ENCODE assay signal across 8 cellular contexts in the genomic region with DNA sequence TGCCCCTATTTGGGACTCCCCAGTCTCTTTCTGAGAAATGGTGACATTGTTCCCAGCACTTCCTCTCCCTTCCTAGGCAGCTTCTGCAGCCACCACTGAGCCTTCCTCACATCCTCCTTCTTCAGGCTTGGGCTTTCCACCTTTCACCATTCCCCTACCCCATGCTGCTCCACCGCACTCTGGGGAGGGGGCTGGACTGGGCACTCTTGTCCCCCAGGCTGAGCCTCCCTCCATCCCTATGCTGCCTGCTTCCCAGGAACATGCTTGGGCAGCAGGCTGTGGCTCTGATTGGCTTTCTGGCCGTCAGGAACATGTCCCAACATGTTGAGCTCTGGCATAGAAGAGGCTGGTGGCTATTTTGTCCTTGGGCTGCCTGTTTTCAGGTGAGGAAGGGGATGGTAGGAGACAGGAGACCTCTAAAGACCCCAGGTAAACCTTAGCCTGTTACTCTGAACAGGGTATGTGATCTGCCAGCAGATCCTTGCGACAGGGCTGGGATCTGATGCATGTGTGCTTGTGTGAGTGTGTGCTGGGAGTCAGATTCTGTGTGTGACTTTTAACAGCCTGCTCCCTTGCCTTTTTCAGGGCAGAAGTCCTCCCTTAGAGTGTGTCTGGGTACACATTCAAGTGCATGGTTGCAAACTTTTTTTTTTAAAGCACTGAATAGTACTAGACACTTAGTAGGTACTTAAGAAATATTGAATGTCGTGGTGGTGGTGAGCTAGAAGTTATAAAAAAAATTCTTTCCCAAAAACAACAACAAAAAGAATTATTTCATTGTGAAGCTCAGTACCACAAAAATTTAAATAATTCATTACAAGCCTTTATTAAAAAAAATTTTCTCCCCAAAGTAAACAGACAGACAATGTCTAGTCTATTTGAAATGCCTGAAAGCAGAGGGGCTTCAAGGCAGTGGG. TPM values are rescaled to one million over a fixed set of nuclear protein-coding genes. Genes with fewer than 3 reads are reported as not detected.
A peak's percentile ranks its signal among the peaks of the same experiment; 100 is the strongest.
DNase-seq lines count a peak whose midpoint lies in the region; ATAC-seq and TF ChIP-seq lines count a peak whose summit lies in the region.

No MANE protein-coding gene starts in this region.

- TF ChIP-seq POLR2A in prostate gland (IDR thresholded peaks at IDR 0.05): no peak

- peak overlapping the region; percentile 89 to 92 for H3K27ac ChIP-seq in prostate gland
- H3K27ac ChIP-seq in CD8-positive, alpha-beta memory T cell (ENCODE audit: low read depth, low read length): no peak overlapping the region

- DNase-seq in GM12865 (ENCODE audit: low read depth) (peak; percentile 60), NCI-H345 (lab: John Stamatoyannopoulos, UW) (peak; percentile 60), dermis blood vessel endothelial cell (peak; percentile 55), prostate gland (ENCODE audit: low spot score) (peak; percentile 23), GOT3 (lab: John Stamatoyannopoulos, UW) (no peak)
- DNase-seq in CD8-positive, alpha-beta memory T cell: no peak

- H3K4me1 Mint-ChIP-seq in CD8-positive, alpha-beta memory T cell: peaks cover 21 to 27% (median 25%) of the 10 kb centered on the region in 3 donors

- ATAC-seq in HG02763 (IDR thresholded peaks at IDR 0.05; ENCODE audit: unreplicated experiment) (no peak), GM21526 (IDR thresholded peaks at IDR 0.05; ENCODE audit: low FRiP score, unreplicated experiment) (no peak)

- intact Hi-C loops in prostate gland (cut with DNase I): no loop called here

- H3K9me3 Mint-ChIP-seq in CD8-positive, alpha-beta memory T cell: peaks cover 0 to 3% (median 0%) of the 10 kb centered on the region in 5 donors

- POLR2A ChIA-PET in CD8-positive, alpha-beta memory T cell (lab: Charles Lee): interaction anchor here (0.6 kb wide), 1 partner anchor 87 kb away, joined by 3 read pairs; no protein-coding TSS in a partner anchor

- H3K4me3 Mint-ChIP-seq in CD8-positive, alpha-beta memory T cell: peak overlapping the region in 1 of 7 donors; percentile 93

- H3K27me3 Mint-ChIP-seq in CD8-positive, alpha-beta memory T cell: peaks cover 0 to 6% of the 10 kb centered on the region in 2 donors

- no peaks in the 10 kb centered on the region for H3K9me3 ChIP-seq in prostate gland
- H3K9me3 ChIP-seq in CD8-positive, alpha-beta memory T cell (ENCODE audit: low read length): no peaks in the 10 kb centered on the region

- CTCF ChIA-PET in CD8-positive, alpha-beta memory T cell (lab: Charles Lee): interaction anchor here (1.3 kb wide), 1 partner anchor 52 kb away, joined by 3 read pairs; no protein-coding TSS in a partner anchor

- 54% methylated on average over 4 of the region's 4 CpGs for WGBS in prostate gland

- H3K36me3 ChIP-seq in prostate gland: no peaks in the 10 kb centered on the region
- H3K36me3 ChIP-seq in CD8-positive, alpha-beta memory T cell (ENCODE audit: insufficient read depth, low read length): no peaks in the 10 kb centered on the region

- H3K4me3 ChIP-seq in GM12865 (ENCODE audit: low read depth, low read length) (peak overlapping the region; percentile 98), prostate gland (no peak overlapping the region)
- no peak overlapping the region for H3K4me3 ChIP-seq in CD8-positive, alpha-beta memory T cell (ENCODE audit: low read length)

- H3K36me3 Mint-ChIP-seq in CD8-positive, alpha-beta memory T cell: peaks cover 0 to 6% (median 0%) of the 10 kb centered on the region in 3 donors

- TF ChIP-seq CTCF in GM12865 (IDR thresholded peaks at IDR 0.05; ENCODE audit: insufficient read depth, low read depth, low read length, missing control alignments): no peak
- no peak for TF ChIP-seq CTCF in prostate gland (IDR thresholded peaks at IDR 0.05)

- no peaks in the 10 kb centered on the region for H3K4me1 ChIP-seq in prostate gland (replicated peaks)
- peaks cover 21% of the 10 kb centered on the region for H3K4me1 ChIP-seq in CD8-positive, alpha-beta memory T cell (ENCODE audit: insufficient read depth, low read length)

- H3K27me3 ChIP-seq in prostate gland (replicated peaks; ENCODE audit: insufficient read depth): no peaks in the 10 kb centered on the region
- no peaks in the 10 kb centered on the region for H3K27me3 ChIP-seq in CD8-positive, alpha-beta memory T cell (ENCODE audit: insufficient read depth, low read length, poor library complexity, severe bottlenecking)

- H3K27ac Mint-ChIP-seq in CD8-positive, alpha-beta memory T cell: peak overlapping the region in 4 of 8 donors; percentile 28 to 98 (median 41)

RNA-seq across cellular contexts. Expression of a gene that starts 2.1 kb away (rescaled TPM):
- 141 and 189 TPM in 2 replicates for total RNA-seq in dermis blood vessel endothelial cell
- total RNA-seq in prostate gland: 100 to 1,000 TPM in 1 of 2 donors, 10 to 100 TPM in 1; 69.7 to 148 TPM
- 10 to 100 TPM; 64.7 to 66.4 TPM for total RNA-seq in CD8-positive, alpha-beta memory T cell
- 1.6 TPM for polyA plus RNA-seq in CD8-positive, alpha-beta memory T cell

RNA-seq across cellular contexts. Expression of a gene that starts 21.2 kb away (rescaled TPM):
- total RNA-seq in dermis blood vessel endothelial cell: under 0.01 TPM in 1 of 2 replicates, not detected in the other
- total RNA-seq in prostate gland: under 1 TPM; 0.14 to 0.45 TPM
- total RNA-seq in CD8-positive, alpha-beta memory T cell: not detected
- not detected for polyA plus RNA-seq in CD8-positive, alpha-beta memory T cell

Comparison
In these comparisons a context has a peak if more than half of its experiments do, and no peak if none do; other contexts are left out.
1. DNase-seq: peak in GM12865 (single experiment), NCI-H345 (single experiment), dermis blood vessel endothelial cell (single experiment) and prostate gland (single experiment); none in CD8-positive, alpha-beta memory T cell (0 of 5) and GOT3 (single experiment).